Comparison of ENCODE assay signal across 33 cellular contexts in the genomic region with DNA sequence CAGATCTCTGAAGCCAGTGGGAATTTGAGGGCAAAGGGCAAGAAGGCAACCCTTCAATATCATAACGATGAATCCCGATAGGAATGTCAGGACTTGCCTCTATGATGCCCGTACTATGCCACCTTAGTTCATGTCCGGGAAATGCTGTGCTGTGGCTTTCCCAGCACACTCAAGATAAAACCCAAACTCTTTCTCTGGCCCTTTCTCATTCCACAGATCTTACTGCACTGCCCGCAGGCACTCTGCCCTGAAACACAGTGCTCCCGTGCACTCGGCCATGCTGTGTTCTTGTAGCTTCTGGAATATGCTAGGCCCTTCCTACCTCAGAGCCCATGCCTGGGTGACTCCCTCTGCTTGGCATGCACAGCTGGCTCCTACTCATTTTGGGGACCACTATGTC. TPM values are rescaled to one million over a fixed set of nuclear protein-coding genes. Genes with fewer than 3 reads are reported as not detected.
"Had no signal": no experiment of that assay in that cellular context is flagged by ENCODE, and none has a peak within 500 bp of the region (broad histone marks: within the 10 kb centered on the region; RNA-seq: fewer than 3 reads in every experiment).

No MANE protein-coding gene starts in this region.

- H3K4me1 ChIP-seq: foreskin keratinocyte, pancreas, prostate gland had no signal

- H3K9me3 ChIP-seq: neutrophil, pancreas, prostate gland had no signal

- H3K36me3 Mint-ChIP-seq: activated CD4-positive, alpha-beta memory T cell treated with anti-CD3 and anti-CD28 coated beads for 36 hours; activated naive CD4-positive, alpha-beta T cell treated with anti-CD3 and anti-CD28 coated beads, Interleukin-2, amount 10 ng/mL, durations not matched to agents 7 days and 5 days; activated naive CD8-positive, alpha-beta T cell treated with anti-CD3 and anti-CD28 coated beads, Interleukin-2, amount 10 ng/mL, durations not matched to agents 7 days and 5 days; naive B cell; stimulated activated memory B cell treated with anti-CD40 and anti-IgM and Interleukin-4, amounts not matched to agents 10 μg/mL and 1 μg/mL and 100 μg/mL, for 72 hours had no signal

- H3K27me3 Mint-ChIP-seq: activated CD4-positive, alpha-beta T cell treated with anti-CD3 and anti-CD28 coated beads, Interleukin-2, amount 10 ng/mL, durations not matched to agents 24 days and 14 days; activated naive CD8-positive, alpha-beta T cell treated with anti-CD3 and anti-CD28 coated beads, Interleukin-2, amount 10 ng/mL, durations not matched to agents 7 days and 5 days; dendritic cell treated with granulocyte-macrophage colony-stimulating factor and Interleukin-4, amounts not matched to agents 40 ng/mL and 50 ng/mL, for 4 days; type B pancreatic cell had no signal

- H3K4me3 ChIP-seq: esophagus muscularis mucosa, pancreas, prostate gland, sigmoid colon, smooth muscle cell had no signal

- H3K27me3 ChIP-seq: esophagus muscularis mucosa, neutrophil, pancreas, sigmoid colon had no signal

- H3K9me3 Mint-ChIP-seq: activated CD4-positive, alpha-beta T cell treated with anti-CD3 and anti-CD28 coated beads, Interleukin-2, amount 10 ng/mL, durations not matched to agents 24 days and 14 days; activated naive CD4-positive, alpha-beta T cell treated with anti-CD3 and anti-CD28 coated beads, Interleukin-2, amount 10 ng/mL, durations not matched to agents 7 days and 5 days; dendritic cell treated with granulocyte-macrophage colony-stimulating factor and Interleukin-4, amounts not matched to agents 40 ng/mL and 50 ng/mL, for 4 days; stimulated activated naive CD8-positive, alpha-beta T cell treated with anti-CD3 and anti-CD28 coated beads, Interleukin-15, amount 100 ng/mL, for 72 hours; type B pancreatic cell had no signal

- H3K27ac ChIP-seq: esophagus muscularis mucosa, foreskin keratinocyte, neutrophil, pancreas, prostate gland, sigmoid colon had no signal

- H3K27ac Mint-ChIP-seq: activated CD4-positive, alpha-beta memory T cell treated with anti-CD3 and anti-CD28 coated beads for 36 hours; activated CD4-positive, alpha-beta T cell treated with anti-CD3 and anti-CD28 coated beads, Interleukin-2, amount 10 ng/mL, durations not matched to agents 24 days and 14 days; activated naive CD4-positive, alpha-beta T cell treated with anti-CD3 and anti-CD28 coated beads, Interleukin-2, amount 10 ng/mL, durations not matched to agents 7 days and 5 days; activated naive CD8-positive, alpha-beta T cell treated with anti-CD3 and anti-CD28 coated beads, Interleukin-2, amount 10 ng/mL, durations not matched to agents 7 days and 5 days; dendritic cell treated with granulocyte-macrophage colony-stimulating factor and Interleukin-4, amounts not matched to agents 40 ng/mL and 50 ng/mL, for 4 days; endodermal cell; naive B cell; nephron progenitor cell; stimulated activated memory B cell treated with anti-CD40 and anti-IgM and Interleukin-4, amounts not matched to agents 10 μg/mL and 1 μg/mL and 100 μg/mL, for 72 hours; stimulated activated naive CD8-positive, alpha-beta T cell treated with anti-CD3 and anti-CD28 coated beads, Interleukin-15, amount 100 ng/mL, for 72 hours; T-helper 17 cell had no signal

- DNase-seq: activated CD4-positive, alpha-beta memory T cell treated with anti-CD3 and anti-CD28 coated beads for 36 hours; activated CD4-positive, alpha-beta T cell treated with anti-CD3 and anti-CD28 coated beads, Interleukin-2, amount 10 ng/mL, durations not matched to agents 24 days and 14 days; activated CD4-positive, CD25-positive, alpha-beta regulatory T cell treated with anti-CD3 and anti-CD28 coated beads, Interleukin-2, amount 50 U/mL, for 72 hours; activated CD8-positive, alpha-beta memory T cell treated with anti-CD3 and anti-CD28 coated beads, Interleukin-2, amount 50 U/mL, for 4 hours; activated gamma-delta T cell; activated naive CD4-positive, alpha-beta T cell treated with anti-CD3 and anti-CD28 coated beads, Interleukin-2, amount 10 ng/mL, durations not matched to agents 7 days and 5 days; activated naive CD8-positive, alpha-beta T cell treated with anti-CD3 and anti-CD28 coated beads, Interleukin-2, amount 10 ng/mL, durations not matched to agents 7 days and 5 days; activated T-cell treated with anti-CD3 and anti-CD28 coated beads, Interleukin-2, amount 50 U/mL, for 1 hour; central memory CD4-positive, alpha-beta T cell; endodermal cell; foreskin keratinocyte; islet precursor cell; left cardiac atrium; left ventricle myocardium superior; naive B cell; nephron progenitor cell; sigmoid colon; stimulated activated CD4-positive, alpha-beta T cell treated with anti-CD3 and anti-CD28 coated beads, Interleukin-1b, Interleukin-23, amount 100 ng/mL, for 48 hours; stimulated activated CD4-positive, alpha-beta T cell treated with anti-CD3 and anti-CD28 coated beads, Interleukin-4, amount 100 ng/mL, for 4 hours; stimulated activated CD8-positive, alpha-beta memory T cell treated with anti-CD3 and anti-CD28 coated beads, Interleukin-4, amount 100 ng/mL, for 48 hours; stimulated activated naive CD8-positive, alpha-beta T cell treated with anti-CD3 and anti-CD28 coated beads, Interleukin-15, amount 100 ng/mL, for 72 hours; substantia nigra; T-helper 17 cell; T1000 had no signal

- H3K4me1 Mint-ChIP-seq: activated CD4-positive, alpha-beta T cell treated with anti-CD3 and anti-CD28 coated beads, Interleukin-2, amount 10 ng/mL, durations not matched to agents 24 days and 14 days; activated naive CD4-positive, alpha-beta T cell treated with anti-CD3 and anti-CD28 coated beads, Interleukin-2, amount 10 ng/mL, durations not matched to agents 7 days and 5 days; activated naive CD8-positive, alpha-beta T cell treated with anti-CD3 and anti-CD28 coated beads, Interleukin-2, amount 10 ng/mL, durations not matched to agents 7 days and 5 days; endodermal cell; stimulated activated memory B cell treated with anti-CD40 and anti-IgM and Interleukin-4, amounts not matched to agents 10 μg/mL and 1 μg/mL and 100 μg/mL, for 72 hours; stimulated activated naive CD8-positive, alpha-beta T cell treated with anti-CD3 and anti-CD28 coated beads, Interleukin-15, amount 100 ng/mL, for 72 hours; T-helper 17 cell had no signal

- H3K4me3 Mint-ChIP-seq: activated CD4-positive, alpha-beta memory T cell treated with anti-CD3 and anti-CD28 coated beads for 36 hours; activated CD4-positive, alpha-beta T cell treated with anti-CD3 and anti-CD28 coated beads, Interleukin-2, amount 10 ng/mL, durations not matched to agents 24 days and 14 days; activated naive CD4-positive, alpha-beta T cell treated with anti-CD3 and anti-CD28 coated beads, Interleukin-2, amount 10 ng/mL, durations not matched to agents 7 days and 5 days; activated naive CD8-positive, alpha-beta T cell treated with anti-CD3 and anti-CD28 coated beads, Interleukin-2, amount 10 ng/mL, durations not matched to agents 7 days and 5 days; dendritic cell treated with granulocyte-macrophage colony-stimulating factor and Interleukin-4, amounts not matched to agents 40 ng/mL and 50 ng/mL, for 4 days; endodermal cell; naive B cell; nephron progenitor cell; stimulated activated memory B cell treated with anti-CD40 and anti-IgM and Interleukin-4, amounts not matched to agents 10 μg/mL and 1 μg/mL and 100 μg/mL, for 72 hours; stimulated activated naive CD8-positive, alpha-beta T cell treated with anti-CD3 and anti-CD28 coated beads, Interleukin-15, amount 100 ng/mL, for 72 hours; T-helper 17 cell; type B pancreatic cell had no signal

- H3K36me3 ChIP-seq: esophagus muscularis mucosa, neutrophil, pancreas, prostate gland, sigmoid colon had no signal

- ATAC-seq: foreskin keratinocyte; left ventricle myocardium superior; stimulated activated memory B cell treated with anti-CD40 and anti-IgM and Interleukin-4, amounts not matched to agents 10 μg/mL and 1 μg/mL and 100 μg/mL, for 72 hours; stimulated activated naive CD8-positive, alpha-beta T cell treated with anti-CD3 and anti-CD28 coated beads, Interleukin-15, amount 100 ng/mL, for 72 hours; T-helper 17 cell had no signal

RNA-seq across cellular contexts. Expression of a gene that starts 26.3 kb away (rescaled TPM):
- total RNA-seq: activated CD4-positive, alpha-beta T cell treated with anti-CD3 and anti-CD28 coated beads, Interleukin-2, amount 10 ng/mL, durations not matched to agents 24 days and 14 days; activated CD8-positive, alpha-beta memory T cell treated with anti-CD3 and anti-CD28 coated beads for 36 hours; activated naive CD8-positive, alpha-beta T cell treated with anti-CD3 and anti-CD28 coated beads, Interleukin-2, amount 10 ng/mL, durations not matched to agents 7 days and 5 days; T-helper 17 cell had no signal
